ENCODE assay signal across 37 cellular contexts in genomic region chr17:21474815-21475214, GRCh38.
"Had no signal": no experiment of that assay in that cellular context is flagged by ENCODE, and none has a peak within 500 bp of the region (broad histone marks: within the 10 kb centered on the region; RNA-seq: fewer than 3 reads in every experiment).

No MANE protein-coding gene starts in this region.

- H3K4me3 ChIP-seq: ascending aorta, cardiac muscle cell, Peyer's patch, SJSA1 had no signal

- H3K27ac ChIP-seq: ascending aorta, cardiac muscle cell, KMS-11, Peyer's patch, SJSA1 had no signal

- H3K27ac Mint-ChIP-seq: activated CD4-positive, alpha-beta T cell treated with anti-CD3 and anti-CD28 coated beads for 36 hours; activated CD4-positive, alpha-beta T cell treated with anti-CD3 and anti-CD28 coated beads, Interleukin-2, amount 10 ng/mL, durations not matched to agents 7 days and 5 days; activated CD8-positive, alpha-beta T cell treated with anti-CD3 and anti-CD28 coated beads, Interleukin-2, amount 10 ng/mL, durations not matched to agents 7 days and 5 days; activated naive CD4-positive, alpha-beta T cell treated with anti-CD3 and anti-CD28 coated beads, Interleukin-2, amount 50 U/mL, for 24 hours; activated naive CD8-positive, alpha-beta T cell treated with anti-CD3 and anti-CD28 coated beads, Interleukin-2, amount 10 ng/mL, durations not matched to agents 7 days and 5 days; activated T-helper 17 cell treated with anti-CD3 and anti-CD28 coated beads, Interleukin-2, amount 50 U/mL, for 72 hours; T-cell; T-helper 17 cell; WTC11 had no signal

- H3K9me3 Mint-ChIP-seq: activated naive CD4-positive, alpha-beta T cell treated with anti-CD3 and anti-CD28 coated beads, Interleukin-2, amount 50 U/mL, for 24 hours; activated T-helper 17 cell treated with anti-CD3 and anti-CD28 coated beads, Interleukin-2, amount 50 U/mL, for 72 hours had no signal

- H3K4me2 ChIP-seq: KMS-11, SK-N-SH had no signal

- DNase-seq: activated CD4-positive, alpha-beta T cell treated with anti-CD3 and anti-CD28 coated beads for 36 hours; activated CD4-positive, alpha-beta T cell treated with anti-CD3 and anti-CD28 coated beads, Interleukin-2, amount 10 ng/mL, durations not matched to agents 7 days and 5 days; activated CD4-positive, alpha-beta T cell treated with anti-CD3 and anti-CD28 coated beads, Interleukin-2, amount 50 U/mL, for 48 hours; activated CD8-positive, alpha-beta memory T cell treated with anti-CD3 and anti-CD28 coated beads, Interleukin-2, amount 50 U/mL, for 48 hours; activated CD8-positive, alpha-beta T cell treated with anti-CD3 and anti-CD28 coated beads, Interleukin-2, amount 10 ng/mL, durations not matched to agents 7 days and 5 days; activated effector memory CD4-positive, alpha-beta T cell treated with anti-CD3 and anti-CD28 coated beads, Interleukin-2, amount 50 U/mL, for 16 hours; activated naive CD4-positive, alpha-beta T cell; activated naive CD8-positive, alpha-beta T cell treated with anti-CD3 and anti-CD28 coated beads, Interleukin-2, amount 10 ng/mL, durations not matched to agents 7 days and 5 days; activated T-cell treated with anti-CD3 and anti-CD28 coated beads, Interleukin-2, amount 50 U/mL, for 48 hours; amygdala; MM.1S; MV-4-11; NCI-H1092; NCI-H146; NCI-H187; NCI-H2029 treated with DMSO at 0.1 percent for 48 hours; NCI-H2171 treated with DMSO at 0.1 percent for 48 hours; NCI-H2227 treated with DMSO at 0.1 percent for 48 hours; NCI-H446; NCI-H510A treated with DMSO at 0.1 percent for 48 hours; NCI-H526 treated with DMSO at 0.1 percent for 48 hours; NCI-H774; PC-3; Peyer's patch; RPMI8226; SHP77 treated with DMSO at 0.1 percent for 48 hours; SK-N-SH; T-cell; T-helper 17 cell had no signal

- H3K4me1 ChIP-seq: ascending aorta, Peyer's patch, SJSA1 had no signal

- H3K36me3 ChIP-seq: ascending aorta, cardiac muscle cell, Peyer's patch, SJSA1 had no signal

- H3K9ac ChIP-seq: KMS-11, SK-N-SH had no signal

- H3K4me1 Mint-ChIP-seq: activated CD4-positive, alpha-beta T cell treated with anti-CD3 and anti-CD28 coated beads for 36 hours; activated CD4-positive, alpha-beta T cell treated with anti-CD3 and anti-CD28 coated beads, Interleukin-2, amount 10 ng/mL, durations not matched to agents 7 days and 5 days; activated naive CD4-positive, alpha-beta T cell treated with anti-CD3 and anti-CD28 coated beads, Interleukin-2, amount 50 U/mL, for 24 hours; activated naive CD8-positive, alpha-beta T cell treated with anti-CD3 and anti-CD28 coated beads, Interleukin-2, amount 10 ng/mL, durations not matched to agents 7 days and 5 days; activated T-helper 17 cell treated with anti-CD3 and anti-CD28 coated beads, Interleukin-2, amount 50 U/mL, for 72 hours; central memory CD8-positive, alpha-beta T cell; T-cell; T-helper 17 cell had no signal

- H3K36me3 Mint-ChIP-seq: activated naive CD8-positive, alpha-beta T cell treated with anti-CD3 and anti-CD28 coated beads, Interleukin-2, amount 10 ng/mL, durations not matched to agents 7 days and 5 days; WTC11 had no signal

- H3K4me3 Mint-ChIP-seq: activated CD4-positive, alpha-beta T cell treated with anti-CD3 and anti-CD28 coated beads for 36 hours; activated CD4-positive, alpha-beta T cell treated with anti-CD3 and anti-CD28 coated beads, Interleukin-2, amount 10 ng/mL, durations not matched to agents 7 days and 5 days; activated CD8-positive, alpha-beta T cell treated with anti-CD3 and anti-CD28 coated beads, Interleukin-2, amount 10 ng/mL, durations not matched to agents 7 days and 5 days; activated naive CD4-positive, alpha-beta T cell treated with anti-CD3 and anti-CD28 coated beads, Interleukin-2, amount 50 U/mL, for 24 hours; activated naive CD8-positive, alpha-beta T cell treated with anti-CD3 and anti-CD28 coated beads, Interleukin-2, amount 10 ng/mL, durations not matched to agents 7 days and 5 days; activated T-helper 17 cell treated with anti-CD3 and anti-CD28 coated beads, Interleukin-2, amount 50 U/mL, for 72 hours; central memory CD8-positive, alpha-beta T cell; T-cell; T-helper 17 cell; WTC11 had no signal

- H3K27me3 ChIP-seq: ascending aorta, cardiac muscle cell, Peyer's patch, SJSA1 had no signal

- H3K9me3 ChIP-seq: SJSA1, SK-N-SH had no signal
